ENCODE assay signal across 30 cellular contexts in the genomic region with DNA sequence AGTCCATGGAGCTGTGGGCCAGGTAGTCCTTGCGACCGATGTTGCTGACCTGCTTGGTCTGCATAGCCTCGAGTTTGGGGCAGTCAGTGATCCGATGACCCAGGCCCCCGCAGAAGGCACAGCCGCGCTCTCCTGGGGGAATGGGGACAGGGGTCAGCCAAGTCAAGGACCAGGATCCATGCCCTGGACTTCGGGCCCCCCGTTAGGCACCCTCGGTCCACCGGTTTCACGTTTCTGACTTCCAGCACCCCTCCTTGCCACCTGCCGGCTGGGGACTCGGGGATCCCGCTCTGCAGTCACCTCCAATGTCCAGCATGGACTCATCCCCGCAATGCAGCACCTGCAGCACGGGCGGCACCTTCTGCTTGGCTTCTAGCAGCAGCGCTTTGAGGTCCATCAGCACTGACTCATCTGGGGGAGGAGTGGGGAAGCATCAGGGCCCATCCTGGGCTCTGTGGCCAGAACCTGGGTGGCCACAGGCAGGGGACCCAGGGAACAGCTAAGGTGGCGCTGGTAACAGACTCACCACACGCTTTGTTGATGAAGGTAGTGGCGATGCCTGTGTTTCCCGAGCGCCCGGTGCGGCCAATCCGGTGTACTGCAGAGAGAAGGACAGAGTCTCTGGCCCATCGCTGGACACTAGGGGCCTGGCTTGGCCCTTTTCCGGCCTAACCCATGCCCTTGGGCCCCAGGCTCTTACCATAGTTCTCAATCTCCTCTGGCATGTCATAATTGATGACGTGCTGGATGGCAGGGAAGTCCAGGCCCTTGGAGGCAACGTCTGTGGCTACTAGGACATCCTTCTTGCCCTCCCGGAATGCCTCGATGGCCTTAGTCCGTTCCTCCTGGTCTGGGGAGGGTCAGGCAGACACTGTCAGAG. TPM values are rescaled to one million over a fixed set of nuclear protein-coding genes. Genes with fewer than 3 reads are reported as not detected.
A peak's percentile ranks its signal among the peaks of the same experiment; 100 is the strongest.
DNase-seq lines count a peak whose midpoint lies in the region; ATAC-seq and TF ChIP-seq lines count a peak whose summit lies in the region.
"Had no signal": no experiment of that assay in that cellular context is flagged by ENCODE, and none has a peak within 500 bp of the region (broad histone marks: within the 10 kb centered on the region; RNA-seq: fewer than 3 reads in every experiment).

No MANE protein-coding gene starts in this region.

- peaks cover 36% of the 10 kb centered on the region for H3K36me3 Mint-ChIP-seq in memory B cell

- no peaks in the 10 kb centered on the region for H3K9me3 Mint-ChIP-seq in memory B cell
- H3K9me3 Mint-ChIP-seq: activated CD4-positive, alpha-beta memory T cell treated with anti-CD3 and anti-CD28 coated beads, Interleukin-2, amount 10 ng/mL, durations not matched to agents 7 days and 5 days; activated naive CD4-positive, alpha-beta T cell treated with anti-CD3 and anti-CD28 coated beads for 36 hours; CD4-positive, alpha-beta memory T cell; nephron progenitor cell; stimulated activated naive CD8-positive, alpha-beta T cell treated with anti-CD3 and anti-CD28 coated beads, Interleukin-15, amount 100 ng/mL, for 72 hours; T-helper 2 cell treated with Interferon-gamma antibody and Interleukin-4, amounts not matched to agents 5 μg/mL and 100 μg/mL, for 36 hours had no signal

- CTCF ChIA-PET in RWPE1 (lab: Yijun Ruan, JAX): interaction anchor here (2.5 kb wide), 1 partner anchor 11 kb away, joined by 13 read pairs; no protein-coding TSS in a partner anchor

- intact Hi-C loops in right cardiac atrium (cut with DNase I): no loop called here
- intact Hi-C loops in cardiac septum (cut with DNase I): no loop called here

- no peak overlapping the region for H3K4me3 Mint-ChIP-seq in memory B cell
- H3K4me3 Mint-ChIP-seq: activated CD4-positive, alpha-beta memory T cell treated with anti-CD3 and anti-CD28 coated beads, Interleukin-2, amount 10 ng/mL, durations not matched to agents 7 days and 5 days; activated naive CD4-positive, alpha-beta T cell treated with anti-CD3 and anti-CD28 coated beads for 36 hours; CD4-positive, alpha-beta memory T cell; nephron progenitor cell; stimulated activated naive CD8-positive, alpha-beta T cell treated with anti-CD3 and anti-CD28 coated beads, Interleukin-15, amount 100 ng/mL, for 72 hours; T-helper 2 cell treated with Interferon-gamma antibody and Interleukin-4, amounts not matched to agents 5 μg/mL and 100 μg/mL, for 36 hours had no signal

- WGBS in right cardiac atrium: 93% methylated on average over 34 of the region's 34 CpGs

- H3K27me3 Mint-ChIP-seq in memory B cell: no peaks in the 10 kb centered on the region
- H3K27me3 Mint-ChIP-seq: activated CD4-positive, alpha-beta memory T cell treated with anti-CD3 and anti-CD28 coated beads, Interleukin-2, amount 10 ng/mL, durations not matched to agents 7 days and 5 days; CD4-positive, alpha-beta memory T cell; stimulated activated naive CD8-positive, alpha-beta T cell treated with anti-CD3 and anti-CD28 coated beads, Interleukin-15, amount 100 ng/mL, for 72 hours had no signal

- POLR2A ChIA-PET in RWPE1 (lab: Yijun Ruan, JAX; ENCODE audit: low non-redundant PET): no interaction called here

- no peak for ATAC-seq in right cardiac atrium
- ATAC-seq in memory B cell (ENCODE audit: low read depth): no peak
- ATAC-seq in GM19452 (IDR thresholded peaks at IDR 0.05; ENCODE audit: unreplicated experiment): no peak
- no peak for ATAC-seq in GM21529 (IDR thresholded peaks at IDR 0.05; ENCODE audit: unreplicated experiment)
- ATAC-seq: body of pancreas; heart right ventricle; stimulated activated naive CD8-positive, alpha-beta T cell treated with anti-CD3 and anti-CD28 coated beads, Interleukin-15, amount 100 ng/mL, for 72 hours had no signal

- H3K27me3 ChIP-seq in right cardiac atrium (ENCODE audit: control insufficient read depth, insufficient read depth): no peaks in the 10 kb centered on the region
- H3K27me3 ChIP-seq: body of pancreas, heart right ventricle had no signal

- H3K4me3 ChIP-seq in right cardiac atrium (ENCODE audit: low read length): no peak overlapping the region
- H3K4me3 ChIP-seq: body of pancreas, heart right ventricle, lung, thoracic aorta had no signal

- H3K27ac Mint-ChIP-seq in memory B cell: peak overlapping the region; percentile 95
- H3K27ac Mint-ChIP-seq: activated CD4-positive, alpha-beta memory T cell treated with anti-CD3 and anti-CD28 coated beads, Interleukin-2, amount 10 ng/mL, durations not matched to agents 7 days and 5 days; activated naive CD4-positive, alpha-beta T cell treated with anti-CD3 and anti-CD28 coated beads for 36 hours; CD4-positive, alpha-beta memory T cell; T-helper 2 cell treated with Interferon-gamma antibody and Interleukin-4, amounts not matched to agents 5 μg/mL and 100 μg/mL, for 36 hours had no signal

- H3K27ac ChIP-seq in right cardiac atrium (ENCODE audit: low read length) (no peak overlapping the region), RWPE1 (peak overlapping the region; percentile 33)
- H3K27ac ChIP-seq: parathyroid adenoma had no signal

- peaks cover 54% of the 10 kb centered on the region for H3K4me1 Mint-ChIP-seq in memory B cell

- H3K4me1 ChIP-seq in right cardiac atrium (ENCODE audit: control insufficient read depth, insufficient read depth, low read length): peaks cover 3% of the 10 kb centered on the region
- H3K4me1 ChIP-seq: parathyroid adenoma had no signal

- H3K9me3 ChIP-seq in right cardiac atrium (ENCODE audit: control insufficient read depth, low read length): no peaks in the 10 kb centered on the region
- H3K9me3 ChIP-seq: body of pancreas, heart right ventricle, thoracic aorta had no signal

- no peak for TF ChIP-seq CTCF in RWPE1 (conservative IDR thresholded peaks at IDR 0.05; ENCODE audit: low read depth)

- DNase-seq in right cardiac atrium (peak in 2 of 3 donors; percentile 41 to 51), cardiac septum (ENCODE audit: low spot score) (no peak), RWPE1 (ENCODE audit: low spot score) (no peak), memory B cell (ENCODE audit: low spot score in 2 of 2) (no peak), NCI-H510A treated with DMSO at 0.1 percent for 48 hours (lab: John Stamatoyannopoulos, UW) (no peak), HT-29 (ENCODE audit: low spot score) (no peak)
- DNase-seq: activated CD4-positive, alpha-beta memory T cell treated with anti-CD3 and anti-CD28 coated beads, Interleukin-2, amount 10 ng/mL, durations not matched to agents 7 days and 5 days; activated CD8-positive, alpha-beta memory T cell treated with anti-CD3 and anti-CD28 coated beads, Interleukin-2, amount 50 U/mL, for 4 hours; activated naive CD4-positive, alpha-beta T cell treated with anti-CD3 and anti-CD28 coated beads for 36 hours; body of pancreas; CD4-positive, alpha-beta memory T cell; DMS 273 treated with DMSO at 0.1 percent for 48 hours; heart right ventricle; KBM-7; kidney glomerular epithelial cell; MM.1S; NCI-H1417; NCI-H2029; NCI-H526; nephron progenitor cell; NK-92 treated with Interleukin-12 subunit alpha and Interleukin-12 subunit beta, amount 100 ng/mL, for 24 hours; SHP77 treated with DMSO at 0.1 percent for 48 hours; small intestine; stimulated activated naive CD8-positive, alpha-beta T cell treated with anti-CD3 and anti-CD28 coated beads, Interleukin-15, amount 100 ng/mL, for 72 hours had no signal

RNA-seq across cellular contexts. Expression of a gene that starts 2.4 kb away (rescaled TPM):
- total RNA-seq in right cardiac atrium: 1 to 10 TPM; 3.1 to 4.5 (median 3.9) TPM
- polyA plus RNA-seq in right cardiac atrium: 1.4 TPM
- total RNA-seq in cardiac septum: 4.7 TPM
- 1.6 and 1.9 TPM in 2 replicates for total RNA-seq in HT-29 (2014; rRNA removed; shearing (Covaris generic))

RNA-seq across cellular contexts. Expression of a gene that starts 4.7 kb away (rescaled TPM):
- total RNA-seq in right cardiac atrium: 10 to 100 TPM; 36.0 to 43.5 (median 40.3) TPM
- polyA plus RNA-seq in right cardiac atrium: 30.5 TPM
- total RNA-seq in cardiac septum: 37.9 TPM
- 240 and 269 TPM in 2 replicates for total RNA-seq in HT-29 (2014; rRNA removed; shearing (Covaris generic))

RNA-seq across cellular contexts. Expression of a gene that starts 14.6 kb away (rescaled TPM):
- total RNA-seq in right cardiac atrium (10 to 100 TPM; 35.0 to 71.5 (median 47.0) TPM), cardiac septum (133 TPM)
- 61.9 TPM for polyA plus RNA-seq in right cardiac atrium
- total RNA-seq in HT-29 (2014; rRNA removed; shearing (Covaris generic)): 32.2 and 34.7 TPM in 2 replicates

RNA-seq across cellular contexts. Expression of a gene that starts 38.6 kb away (rescaled TPM):
- total RNA-seq in right cardiac atrium: 10 to 100 TPM; 15.3 to 44.8 (median 25.3) TPM
- polyA plus RNA-seq in right cardiac atrium: 17.7 TPM
- total RNA-seq in cardiac septum: 27.5 TPM
- total RNA-seq in HT-29 (2014; rRNA removed; shearing (Covaris generic)): 11.3 and 12.9 TPM in 2 replicates

RNA-seq across cellular contexts. Expression of a gene that starts 42.3 kb away (rescaled TPM):
- 10 to 100 TPM; 24.9 to 34.2 (median 27.7) TPM for total RNA-seq in right cardiac atrium
- 41.8 TPM for polyA plus RNA-seq in right cardiac atrium
- 25.4 TPM for total RNA-seq in cardiac septum
- total RNA-seq in HT-29 (2014; rRNA removed; shearing (Covaris generic)): 32.8 and 61.4 TPM in 2 replicates

Comparison
In these comparisons a context has a peak if more than half of its experiments do, and no peak if none do; other contexts are left out.
1. DNase-seq: peak in right cardiac atrium (2 of 3); none in cardiac septum (single experiment), RWPE1 (single experiment), memory B cell (0 of 2), NCI-H510A treated with DMSO at 0.1 percent for 48 hours (single experiment) and HT-29 (single experiment).